ENCODE assay signal across 23 cellular contexts in the genomic region with DNA sequence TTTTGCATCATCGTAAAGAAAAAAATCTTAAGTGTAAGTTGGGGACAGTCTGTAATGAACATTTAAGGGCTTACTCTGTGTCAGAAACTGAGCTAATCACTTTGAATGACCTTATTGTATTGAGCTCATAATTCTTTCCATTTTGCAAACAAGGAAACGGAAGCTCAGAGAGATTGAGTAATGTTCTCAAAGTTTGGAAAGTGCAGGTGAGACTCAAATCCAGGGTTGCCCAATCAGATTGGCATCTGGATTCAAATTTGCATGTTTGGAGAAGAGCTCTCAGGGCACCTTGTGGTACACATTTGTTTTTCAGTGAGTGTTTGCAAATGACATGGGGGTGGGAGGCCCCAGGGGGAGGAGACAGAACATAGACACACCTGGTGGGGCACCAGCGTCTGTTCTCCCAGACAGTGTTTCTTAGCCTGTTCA. TPM values are rescaled to one million over a fixed set of nuclear protein-coding genes. Genes with fewer than 3 reads are reported as not detected.
DNase-seq lines count a peak whose midpoint lies in the region; ATAC-seq, FAIRE-seq and TF ChIP-seq lines count a peak whose summit lies in the region.
"Had no signal": no experiment of that assay in that cellular context is flagged by ENCODE, and none has a peak within 500 bp of the region (broad histone marks: within the 10 kb centered on the region; RNA-seq: fewer than 3 reads in every experiment).

No MANE protein-coding gene starts in this region.

- peak; percentile 41 for FAIRE-seq in islet of Langerhans (lab: Jason Lieb, UNC)

- no peaks in the 10 kb centered on the region for H3K36me3 Mint-ChIP-seq in activated T-helper 2 cell treated with anti-CD3 and anti-CD28 coated beads, Interferon-gamma antibody, Interleukin-2, Interleukin-4, amounts not matched to agents 10 μg/mL and 5 μg/mL and 100 μg/mL, durations not matched to agents 14 hours and 24 hours and 36 hours (ENCODE audit: low read depth)

- no peak overlapping the region for H2AFZ ChIP-seq in SU-DHL-6 (ENCODE audit: low read depth, low read length, severe bottlenecking)
- H2AFZ ChIP-seq: GM23248 had no signal

- H3K4me1 Mint-ChIP-seq in activated T-helper 2 cell treated with anti-CD3 and anti-CD28 coated beads, Interferon-gamma antibody, Interleukin-2, Interleukin-4, amounts not matched to agents 10 μg/mL and 5 μg/mL and 100 μg/mL, durations not matched to agents 14 hours and 24 hours and 36 hours (ENCODE audit: low read depth), result no peaks in the 10 kb centered on the region

- H3K27me3 ChIP-seq in DOHH2 (ENCODE audit: control insufficient read depth, low read length) (peaks cover 77% of the 10 kb centered on the region), SU-DHL-6 (ENCODE audit: low read length) (no peaks in the 10 kb centered on the region), neutrophil (peaks cover 29% of the 10 kb centered on the region)

- H3K36me3 ChIP-seq in DOHH2 (ENCODE audit: control insufficient read depth, low read length) (no peaks in the 10 kb centered on the region), SU-DHL-6 (ENCODE audit: low read length) (no peaks in the 10 kb centered on the region), neutrophil (no peaks in the 10 kb centered on the region)
- H3K36me3 ChIP-seq: cardiac muscle cell, stomach had no signal

- no peaks in the 10 kb centered on the region for H3K9me3 Mint-ChIP-seq in activated T-helper 2 cell treated with anti-CD3 and anti-CD28 coated beads, Interferon-gamma antibody, Interleukin-2, Interleukin-4, amounts not matched to agents 10 μg/mL and 5 μg/mL and 100 μg/mL, durations not matched to agents 14 hours and 24 hours and 36 hours
- H3K9me3 Mint-ChIP-seq: activated T-cell treated with anti-CD3 and anti-CD28 coated beads, Interleukin-2, amount 50 U/mL, for 24 hours; dendritic cell treated with granulocyte-macrophage colony-stimulating factor and Interleukin-4, amounts not matched to agents 40 ng/mL and 50 ng/mL, for 4 days had no signal

- H3K27ac Mint-ChIP-seq in activated T-helper 2 cell treated with anti-CD3 and anti-CD28 coated beads, Interferon-gamma antibody, Interleukin-2, Interleukin-4, amounts not matched to agents 10 μg/mL and 5 μg/mL and 100 μg/mL, durations not matched to agents 14 hours and 24 hours and 36 hours, result no peak overlapping the region
- H3K27ac Mint-ChIP-seq: activated CD8-positive, alpha-beta T cell treated with anti-CD3 and anti-CD28 coated beads, Interleukin-2, amount 10 ng/mL, durations not matched to agents 7 days and 5 days; activated T-cell treated with anti-CD3 and anti-CD28 coated beads, Interleukin-2, amount 50 U/mL, for 24 hours; dendritic cell treated with granulocyte-macrophage colony-stimulating factor and Interleukin-4, amounts not matched to agents 40 ng/mL and 50 ng/mL, for 4 days had no signal

- peak overlapping the region; percentile 46; the same call in 1 of the 2 replicates for H3K9ac ChIP-seq in SU-DHL-6 (ENCODE audit: low read length)
- H3K9ac ChIP-seq: GM23248 had no signal

- H3K79me2 ChIP-seq in DOHH2 (ENCODE audit: control insufficient read depth, low read length) (no peaks in the 10 kb centered on the region), SU-DHL-6 (ENCODE audit: insufficient read depth, low read length) (no peaks in the 10 kb centered on the region; the same call in 1 of the 2 replicates)

- H4K20me1 ChIP-seq in DOHH2 (ENCODE audit: control insufficient read depth, insufficient read depth, low read depth, low read length) (peaks cover 7% of the 10 kb centered on the region; the same call in 1 of the 2 replicates), SU-DHL-6 (ENCODE audit: low read depth, low read length) (no peaks in the 10 kb centered on the region)

- no peaks in the 10 kb centered on the region for H3K9me3 ChIP-seq in DOHH2 (ENCODE audit: control insufficient read depth, insufficient read depth, low read length)
- no peaks in the 10 kb centered on the region for H3K9me3 ChIP-seq in SU-DHL-6 (ENCODE audit: insufficient read depth, low read length)
- no peaks in the 10 kb centered on the region for H3K9me3 ChIP-seq in neutrophil
- H3K9me3 ChIP-seq: stomach had no signal

- H3F3A ChIP-seq in DOHH2 (ENCODE audit: control insufficient read depth, insufficient read depth), result peaks cover 13% of the 10 kb centered on the region
- H3F3A ChIP-seq in SU-DHL-6 (ENCODE audit: insufficient read depth), result peaks cover 64% of the 10 kb centered on the region

- peak overlapping the region; percentile 35 for H3K4me2 ChIP-seq in DOHH2 (ENCODE audit: low read length)
- H3K4me2 ChIP-seq in SU-DHL-6 (ENCODE audit: low read depth, low read length, poor library complexity, severe bottlenecking), result peak overlapping the region; percentile 65

- TF ChIP-seq CTCF in DOHH2 (IDR thresholded peaks at IDR 0.05; ENCODE audit: low read depth, low read length, poor library complexity, severe bottlenecking) (no peak), SU-DHL-6 (IDR thresholded peaks at IDR 0.05; ENCODE audit: insufficient read depth, low read length, poor library complexity, severe bottlenecking) (no peak), neutrophil (IDR thresholded peaks at IDR 0.05) (no peak)

- H3K4me3 Mint-ChIP-seq in activated T-helper 2 cell treated with anti-CD3 and anti-CD28 coated beads, Interferon-gamma antibody, Interleukin-2, Interleukin-4, amounts not matched to agents 10 μg/mL and 5 μg/mL and 100 μg/mL, durations not matched to agents 14 hours and 24 hours and 36 hours (ENCODE audit: low read depth), result no peak overlapping the region
- H3K4me3 Mint-ChIP-seq: activated CD8-positive, alpha-beta T cell treated with anti-CD3 and anti-CD28 coated beads, Interleukin-2, amount 10 ng/mL, durations not matched to agents 7 days and 5 days; activated T-cell treated with anti-CD3 and anti-CD28 coated beads, Interleukin-2, amount 50 U/mL, for 24 hours; dendritic cell treated with granulocyte-macrophage colony-stimulating factor and Interleukin-4, amounts not matched to agents 40 ng/mL and 50 ng/mL, for 4 days had no signal

- intact Hi-C loops in Right ventricle myocardium superior (cut with DNase I), result no loop called here
- intact Hi-C loops in activated T-helper 2 cell treated with anti-CD3 and anti-CD28 coated beads, Interferon-gamma antibody, Interleukin-2, Interleukin-4, amounts not matched to agents 10 μg/mL and 5 μg/mL and 100 μg/mL, durations not matched to agents 14 hours and 24 hours and 36 hours (cut with micrococcal nuclease), result no loop called here

- peaks cover 4% of the 10 kb centered on the region for H3K27me3 Mint-ChIP-seq in activated T-helper 2 cell treated with anti-CD3 and anti-CD28 coated beads, Interferon-gamma antibody, Interleukin-2, Interleukin-4, amounts not matched to agents 10 μg/mL and 5 μg/mL and 100 μg/mL, durations not matched to agents 14 hours and 24 hours and 36 hours (ENCODE audit: low read depth)

- H3K9me2 ChIP-seq in DOHH2 (replicated peaks; ENCODE audit: control insufficient read depth, low read length) (no peaks in the 10 kb centered on the region), SU-DHL-6 (replicated peaks; ENCODE audit: insufficient read depth, low read length) (no peaks in the 10 kb centered on the region)

- H3K4me3 ChIP-seq in DOHH2 (ENCODE audit: low read length) (no peak overlapping the region), SU-DHL-6 (ENCODE audit: insufficient read depth, low read length, poor library complexity, severe bottlenecking) (peak overlapping the region; percentile 23), neutrophil (ENCODE audit: low read depth in 1 of 2, low read length in 1 of 2) (peak overlapping the region in 1 of 2 experiments; percentile 10)
- H3K4me3 ChIP-seq: cardiac muscle cell, GM23248, stomach had no signal

- H3K4me1 ChIP-seq in DOHH2 (ENCODE audit: control insufficient read depth, low read length) (peaks cover 63% of the 10 kb centered on the region), neutrophil (ENCODE audit: control insufficient read depth in 1 of 2, insufficient read depth in 1 of 2, low read depth in 1 of 2, low read length in 1 of 2) (peaks cover 25 to 54% of the 10 kb centered on the region in 2 experiments)

- DNase-seq in Right ventricle myocardium superior, result no peak
- DNase-seq in SHP77 treated with DMSO at 0.1 percent for 48 hours (lab: John Stamatoyannopoulos, UW), result no peak
- DNase-seq in activated T-helper 2 cell treated with anti-CD3 and anti-CD28 coated beads, Interferon-gamma antibody, Interleukin-2, Interleukin-4, amounts not matched to agents 10 μg/mL and 5 μg/mL and 100 μg/mL, durations not matched to agents 14 hours and 24 hours and 36 hours (ENCODE audit: low spot score), result no peak
- DNase-seq: activated CD4-positive, CD25-positive, alpha-beta regulatory T cell treated with anti-CD3 and anti-CD28 coated beads, Interleukin-2, amount 50 U/mL, for 72 hours; activated CD8-positive, alpha-beta T cell treated with anti-CD3 and anti-CD28 coated beads, Interleukin-2, amount 10 ng/mL, durations not matched to agents 7 days and 5 days; activated naive CD4-positive, alpha-beta T cell treated with Interleukin-2 at 50 U/mL for 16 hours; activated T-cell treated with anti-CD3 and anti-CD28 coated beads, Interleukin-2, amount 50 U/mL, for 24 hours; C1 segment of cervical spinal cord; EL; GM23248; NCI-H1417 treated with DMSO at 0.1 percent for 48 hours; occipital lobe; stomach; T1000; trophoblast cell had no signal

- H3K27ac ChIP-seq in DOHH2 (ENCODE audit: low read depth, low read length) (no peak overlapping the region), SU-DHL-6 (ENCODE audit: low read depth, low read length) (peak overlapping the region; percentile 98), neutrophil (peak overlapping the region; percentile 44)
- H3K27ac ChIP-seq: cardiac muscle cell, GM23248 had no signal

- ATAC-seq in HG03442 (IDR thresholded peaks at IDR 0.05; ENCODE audit: unreplicated experiment) (no peak), Right ventricle myocardium superior (ENCODE audit: poor library complexity) (no peak)
- ATAC-seq: activated CD8-positive, alpha-beta T cell treated with anti-CD3 and anti-CD28 coated beads, Interleukin-2, amount 10 ng/mL, durations not matched to agents 7 days and 5 days had no signal

RNA-seq across cellular contexts. Expression of gene ALPL, which starts 8.0 kb away (rescaled TPM):
- 9.4 TPM for total RNA-seq in Right ventricle myocardium superior
- total RNA-seq in activated T-helper 2 cell treated with anti-CD3 and anti-CD28 coated beads, Interferon-gamma antibody, Interleukin-2, Interleukin-4, amounts not matched to agents 10 μg/mL and 5 μg/mL and 100 μg/mL, durations not matched to agents 14 hours and 24 hours and 36 hours, result not detected in 2 replicates
- total RNA-seq: activated CD8-positive, alpha-beta T cell treated with anti-CD3 and anti-CD28 coated beads, Interleukin-2, amount 10 ng/mL, durations not matched to agents 7 days and 5 days; GM23248; lung microvascular endothelial cell had no signal

Comparison
In these comparisons a context has a peak if more than half of its experiments do, and no peak if none do; other contexts are left out.
1. RNA of gene ALPL, which starts 8.0 kb away (total RNA-seq): 9.4 TPM in Right ventricle myocardium superior (single experiment); not detected in activated T-helper 2 cell treated with anti-CD3 and anti-CD28 coated beads, Interferon-gamma antibody, Interleukin-2, Interleukin-4, amounts not matched to agents 10 μg/mL and 5 μg/mL and 100 μg/mL, durations not matched to agents 14 hours and 24 hours and 36 hours; every median in the first group is over 10 times any median in the second.